In the genomic region with DNA sequence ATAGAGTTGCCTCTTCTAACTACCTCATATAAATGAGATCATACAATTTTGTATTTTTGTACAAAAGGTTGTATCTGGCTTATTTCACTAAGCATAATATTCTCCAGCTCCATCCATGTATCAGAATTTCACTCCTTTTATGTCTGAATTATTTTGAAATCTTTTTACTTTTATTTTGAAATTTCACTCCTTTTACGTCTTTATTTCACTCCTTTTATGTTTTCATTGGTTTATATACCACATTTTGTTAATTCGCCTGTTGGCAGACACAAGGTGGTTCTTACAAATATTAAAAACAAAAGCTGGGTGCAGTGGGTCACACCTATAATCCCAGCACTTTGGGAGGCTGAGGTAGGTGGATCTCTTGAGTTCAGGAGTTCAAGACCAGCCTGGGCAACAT, we compare ENCODE assay signal across 22 cellular contexts. TPM values are rescaled to one million over a fixed set of nuclear protein-coding genes. Genes with fewer than 3 reads are reported as not detected.
"Had no signal": no experiment of that assay in that cellular context is flagged by ENCODE, and none has a peak within 500 bp of the region (broad histone marks: within the 10 kb centered on the region; RNA-seq: fewer than 3 reads in every experiment).

No MANE protein-coding gene starts in this region.

- H3K9me3 Mint-ChIP-seq: activated B cell treated with CpG ODN at 0.5 μM for 24 hours; activated CD4-positive, alpha-beta memory T cell treated with anti-CD3 and anti-CD28 coated beads, Interleukin-2, amount 10 ng/mL, durations not matched to agents 7 days and 5 days; activated naive CD4-positive, alpha-beta T cell treated with anti-CD3 and anti-CD28 coated beads for 36 hours; T-helper 1 cell treated with Interleukin-12 subunit alpha and Interleukin-12 subunit beta and Interleukin-4 antibody, amounts not matched to agents 30 μg/mL and 1 μg/mL, for 36 hours had no signal

- DNase-seq: activated B cell treated with CpG ODN at 0.5 μM for 24 hours; activated CD4-positive, alpha-beta memory T cell treated with anti-CD3 and anti-CD28 coated beads, Interleukin-2, amount 10 ng/mL, durations not matched to agents 7 days and 5 days; activated CD4-positive, alpha-beta T cell treated with anti-CD3 and anti-CD28 coated beads, Interleukin-2, amount 50 U/mL, for 1 hour; activated gamma-delta T cell; activated naive CD4-positive, alpha-beta T cell treated with anti-CD3 and anti-CD28 coated beads for 36 hours; activated T-cell treated with anti-CD3 and anti-CD28 coated beads for 4 hours; amniotic stem cell; body of pancreas; MM.1S; NCI-H1105; NCI-H1436; NCI-H187; NCI-H2081; NCI-H446; NCI-H524; PC-3; SHP77; T1000 had no signal

- H3K4me3 ChIP-seq: ascending aorta, body of pancreas, SJSA1 had no signal

- H3K27me3 Mint-ChIP-seq: activated B cell treated with CpG ODN at 0.5 μM for 24 hours; activated CD4-positive, alpha-beta memory T cell treated with anti-CD3 and anti-CD28 coated beads, Interleukin-2, amount 10 ng/mL, durations not matched to agents 7 days and 5 days had no signal

- H3K4me3 Mint-ChIP-seq: activated B cell treated with CpG ODN at 0.5 μM for 24 hours; activated CD4-positive, alpha-beta memory T cell treated with anti-CD3 and anti-CD28 coated beads, Interleukin-2, amount 10 ng/mL, durations not matched to agents 7 days and 5 days; activated naive CD4-positive, alpha-beta T cell treated with anti-CD3 and anti-CD28 coated beads for 36 hours; T-helper 1 cell treated with Interleukin-12 subunit alpha and Interleukin-12 subunit beta and Interleukin-4 antibody, amounts not matched to agents 30 μg/mL and 1 μg/mL, for 36 hours had no signal

- H3K27ac ChIP-seq: ascending aorta, body of pancreas, SJSA1 had no signal

- H3K27me3 ChIP-seq: ascending aorta, body of pancreas, SJSA1 had no signal

- H3K36me3 ChIP-seq: ascending aorta had no signal

- H3K4me1 ChIP-seq: ascending aorta, body of pancreas had no signal

- ATAC-seq: body of pancreas, PC-3, SK-N-SH treated with all-trans-retinoic acid at 6 μM for 48 hours had no signal

- H3K27ac Mint-ChIP-seq: activated B cell treated with CpG ODN at 0.5 μM for 24 hours; activated naive CD4-positive, alpha-beta T cell treated with anti-CD3 and anti-CD28 coated beads for 36 hours had no signal

- H3K9me3 ChIP-seq: ascending aorta, body of pancreas, SJSA1 had no signal

RNA-seq across cellular contexts. Expression of gene EZH2, which starts 5.8 kb away (rescaled TPM):
- total RNA-seq: ascending aorta had no signal
